Comparison of ENCODE assay signal across 9 cellular contexts in the genomic region with DNA sequence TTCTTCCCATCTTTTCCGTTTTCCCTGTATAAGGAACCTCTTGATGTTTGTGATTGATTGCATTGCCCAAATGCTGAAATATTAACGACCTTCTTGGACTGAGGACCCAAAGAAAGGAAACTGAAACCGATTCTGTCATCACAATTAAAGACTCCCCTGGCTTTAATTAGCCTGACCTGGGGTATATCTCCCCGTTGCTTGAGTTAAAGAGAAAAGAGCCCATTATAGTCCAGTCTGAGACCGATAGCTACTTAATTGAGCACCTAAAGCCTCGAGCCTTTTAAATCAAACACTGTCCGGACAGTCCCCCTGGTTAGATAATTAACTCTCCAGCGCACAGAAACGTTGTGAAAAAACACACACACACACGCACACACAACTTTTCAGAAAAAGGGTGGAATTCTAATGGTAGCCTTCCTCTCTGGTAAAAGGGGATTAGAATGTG. TPM values are rescaled to one million over a fixed set of nuclear protein-coding genes. Genes with fewer than 3 reads are reported as not detected.
DNase-seq lines count a peak whose midpoint lies in the region; ATAC-seq, FAIRE-seq and TF ChIP-seq lines count a peak whose summit lies in the region.
"Had no signal": no experiment of that assay in that cellular context is flagged by ENCODE, and none has a peak within 500 bp of the region (broad histone marks: within the 10 kb centered on the region; RNA-seq: fewer than 3 reads in every experiment).

No MANE protein-coding gene starts in this region.

- no peak for DNase-seq in activated CD4-positive, alpha-beta memory T cell treated with anti-CD3 and anti-CD28 coated beads, Interleukin-2, amount 10 ng/mL, durations not matched to agents 7 days and 5 days
- DNase-seq in activated CD4-positive, alpha-beta memory T cell treated with anti-CD3 and anti-CD28 coated beads for 36 hours: no peak
- DNase-seq in left kidney (ENCODE audit: low read depth, low spot score) (peak; percentile 18), Kasumi-1 (lab: John Stamatoyannopoulos, UW) (no peak), pancreas (no peak)
- DNase-seq: amygdala had no signal

- H3K9me3 ChIP-seq in subcutaneous abdominal adipose tissue (ENCODE audit: control insufficient read depth in 5 of 5, low read length in 5 of 5) (no peaks in the 10 kb centered on the region), pancreas (no peaks in the 10 kb centered on the region)

- peak overlapping the region; percentile 12 for H3K4me3 Mint-ChIP-seq in activated CD4-positive, alpha-beta memory T cell treated with anti-CD3 and anti-CD28 coated beads, Interleukin-2, amount 10 ng/mL, durations not matched to agents 7 days and 5 days
- no peak overlapping the region for H3K4me3 Mint-ChIP-seq in activated CD4-positive, alpha-beta memory T cell treated with anti-CD3 and anti-CD28 coated beads for 36 hours
- peak overlapping the region; percentile 86 for H3K4me3 Mint-ChIP-seq in activated T-helper 17 cell treated with anti-CD3 and anti-CD28 coated beads, Interleukin-2, amount 50 U/mL, for 72 hours

- 41 to 49% methylated on average over 10 of the region's 10 CpGs for WGBS in pancreas, 2 donors

- H3K27ac Mint-ChIP-seq in activated CD4-positive, alpha-beta memory T cell treated with anti-CD3 and anti-CD28 coated beads, Interleukin-2, amount 10 ng/mL, durations not matched to agents 7 days and 5 days: peak overlapping the region; percentile 2
- H3K27ac Mint-ChIP-seq in activated CD4-positive, alpha-beta memory T cell treated with anti-CD3 and anti-CD28 coated beads for 36 hours: no peak overlapping the region
- H3K27ac Mint-ChIP-seq in activated T-helper 17 cell treated with anti-CD3 and anti-CD28 coated beads, Interleukin-2, amount 50 U/mL, for 72 hours: no peak overlapping the region

- H3K4me3 ChIP-seq in subcutaneous abdominal adipose tissue (ENCODE audit: low read depth in 1 of 5, low read length in 5 of 5) (peak overlapping the region; percentile 38 to 72 (median 68)), pancreas (no peak overlapping the region)

- no peaks in the 10 kb centered on the region for H3K27me3 Mint-ChIP-seq in activated CD4-positive, alpha-beta memory T cell treated with anti-CD3 and anti-CD28 coated beads, Interleukin-2, amount 10 ng/mL, durations not matched to agents 7 days and 5 days
- peaks cover 3% of the 10 kb centered on the region for H3K27me3 Mint-ChIP-seq in activated CD4-positive, alpha-beta memory T cell treated with anti-CD3 and anti-CD28 coated beads for 36 hours
- H3K27me3 Mint-ChIP-seq in activated T-helper 17 cell treated with anti-CD3 and anti-CD28 coated beads, Interleukin-2, amount 50 U/mL, for 72 hours: no peaks in the 10 kb centered on the region

- H3K27ac ChIP-seq in subcutaneous abdominal adipose tissue (ENCODE audit: low read depth, low read length) (peak overlapping the region; percentile 70), pancreas (no peak overlapping the region)

- H3K9me3 Mint-ChIP-seq in activated CD4-positive, alpha-beta memory T cell treated with anti-CD3 and anti-CD28 coated beads, Interleukin-2, amount 10 ng/mL, durations not matched to agents 7 days and 5 days: no peaks in the 10 kb centered on the region
- no peaks in the 10 kb centered on the region for H3K9me3 Mint-ChIP-seq in activated CD4-positive, alpha-beta memory T cell treated with anti-CD3 and anti-CD28 coated beads for 36 hours
- no peaks in the 10 kb centered on the region for H3K9me3 Mint-ChIP-seq in activated T-helper 17 cell treated with anti-CD3 and anti-CD28 coated beads, Interleukin-2, amount 50 U/mL, for 72 hours

- intact Hi-C loops in activated CD4-positive, alpha-beta memory T cell treated with anti-CD3 and anti-CD28 coated beads for 36 hours (cut with micrococcal nuclease): loop anchor here (10.0 kb wide), 3 partner anchors 292 to 942 kb away; partner anchors contain the start of genes ODF2L and SH3GLB1
- intact Hi-C loops in pancreas (cut with DNase I): no loop called here

- H3K36me3 Mint-ChIP-seq in activated CD4-positive, alpha-beta memory T cell treated with anti-CD3 and anti-CD28 coated beads, Interleukin-2, amount 10 ng/mL, durations not matched to agents 7 days and 5 days (ENCODE audit: low read depth): peaks cover 84% of the 10 kb centered on the region
- peaks cover 30% of the 10 kb centered on the region for H3K36me3 Mint-ChIP-seq in activated CD4-positive, alpha-beta memory T cell treated with anti-CD3 and anti-CD28 coated beads for 36 hours
- H3K36me3 Mint-ChIP-seq in activated T-helper 17 cell treated with anti-CD3 and anti-CD28 coated beads, Interleukin-2, amount 50 U/mL, for 72 hours (ENCODE audit: low read depth): peaks cover 60% of the 10 kb centered on the region

- POLR2A ChIA-PET in activated CD4-positive, alpha-beta memory T cell treated with anti-CD3 and anti-CD28 coated beads, Interleukin-2, amount 10 ng/mL, durations not matched to agents 7 days and 5 days (lab: Charles Lee): interaction anchor here (0.9 to 3.9 kb wide), 5 partner anchors 9 to 113 kb away, joined by 3 to 52 read pairs (median 16); no protein-coding TSS in a partner anchor
- POLR2A ChIA-PET in activated CD4-positive, alpha-beta memory T cell treated with anti-CD3 and anti-CD28 coated beads for 36 hours (lab: Charles Lee): no interaction called here

- H3K4me1 ChIP-seq in subcutaneous abdominal adipose tissue (ENCODE audit: control insufficient read depth in 5 of 5, insufficient read depth in 5 of 5, low read length in 5 of 5): peaks cover 10 to 59% (median 50%) of the 10 kb centered on the region in 5 donors
- H3K4me1 ChIP-seq in pancreas: peaks cover 2 to 34% (median 5%) of the 10 kb centered on the region in 3 donors

- H3K36me3 ChIP-seq in subcutaneous abdominal adipose tissue (ENCODE audit: control insufficient read depth in 5 of 5, insufficient read depth in 5 of 5, low read length in 5 of 5): peaks cover 21 to 35% (median 25%) of the 10 kb centered on the region in 5 donors
- peaks cover 0 to 20% (median 11%) of the 10 kb centered on the region in 3 donors for H3K36me3 ChIP-seq in pancreas

- CTCF ChIA-PET in activated CD4-positive, alpha-beta memory T cell treated with anti-CD3 and anti-CD28 coated beads, Interleukin-2, amount 10 ng/mL, durations not matched to agents 7 days and 5 days (lab: Charles Lee): interaction anchor here (1.3 kb wide), 2 partner anchors 115 to 617 kb away, joined by 3 to 5 read pairs; no protein-coding TSS in a partner anchor
- CTCF ChIA-PET in activated CD4-positive, alpha-beta memory T cell treated with anti-CD3 and anti-CD28 coated beads for 36 hours (lab: Charles Lee): interaction anchor here (2.0 to 2.4 kb wide), 2 partner anchors 10 to 114 kb away, joined by 6 to 13 read pairs; no protein-coding TSS in a partner anchor

- no peak for ATAC-seq in activated T-helper 17 cell treated with anti-CD3 and anti-CD28 coated beads, Interleukin-2, amount 50 U/mL, for 72 hours (replicated peaks)
- ATAC-seq in pancreas (no peak), HG03354 (IDR thresholded peaks at IDR 0.05; ENCODE audit: poor library complexity, severe bottlenecking, unreplicated experiment) (no peak)

- peak overlapping the region; percentile 32 to 69 (median 51) for H3K9ac ChIP-seq in subcutaneous abdominal adipose tissue (ENCODE audit: low read length in 5 of 5)

- FAIRE-seq in pancreas (lab: Jason Lieb, UNC): no peak

- no peak for TF ChIP-seq CTCF in pancreas (IDR thresholded peaks at IDR 0.05)

- H3K27me3 ChIP-seq in subcutaneous abdominal adipose tissue (ENCODE audit: control insufficient read depth in 5 of 5, insufficient read depth in 4 of 5, low read length in 5 of 5) (no peaks in the 10 kb centered on the region), pancreas (no peaks in the 10 kb centered on the region)

- H3K4me1 Mint-ChIP-seq in activated CD4-positive, alpha-beta memory T cell treated with anti-CD3 and anti-CD28 coated beads, Interleukin-2, amount 10 ng/mL, durations not matched to agents 7 days and 5 days: peaks cover 65% of the 10 kb centered on the region
- peaks cover 56% of the 10 kb centered on the region for H3K4me1 Mint-ChIP-seq in activated CD4-positive, alpha-beta memory T cell treated with anti-CD3 and anti-CD28 coated beads for 36 hours (ENCODE audit: low read depth)
- H3K4me1 Mint-ChIP-seq in activated T-helper 17 cell treated with anti-CD3 and anti-CD28 coated beads, Interleukin-2, amount 50 U/mL, for 72 hours: peaks cover 36% of the 10 kb centered on the region

RNA-seq across cellular contexts. Expression of gene LMO4, which starts 8.0 kb away (rescaled TPM):
- total RNA-seq in activated CD4-positive, alpha-beta memory T cell treated with anti-CD3 and anti-CD28 coated beads, Interleukin-2, amount 10 ng/mL, durations not matched to agents 7 days and 5 days: 10 to 100 TPM; 52.8 to 54.3 TPM
- 10 to 100 TPM; 23.0 to 24.1 TPM for total RNA-seq in activated CD4-positive, alpha-beta memory T cell treated with anti-CD3 and anti-CD28 coated beads for 36 hours
- 10 to 100 TPM in 1 of 2 donors, 1 to 10 TPM in 1; 9.2 to 23.1 TPM for total RNA-seq in activated T-helper 17 cell treated with anti-CD3 and anti-CD28 coated beads, Interleukin-2, amount 50 U/mL, for 72 hours
- 10 to 100 TPM; 10.5 to 35.1 (median 19.3) TPM for total RNA-seq in pancreas
- 10 to 100 TPM; 20.1 to 22.8 TPM for polyA plus RNA-seq in pancreas

Comparison
In these comparisons a context has a peak if more than half of its experiments do, and no peak if none do; other contexts are left out.
1. H3K4me3 ChIP-seq: peak in subcutaneous abdominal adipose tissue (5 of 5); none in pancreas (0 of 4).